25 cellular contexts compared by ENCODE assay signal in genomic region chr12:17609152-17609551, GRCh38.
DNase-seq lines count a peak whose midpoint lies in the region; ATAC-seq and TF ChIP-seq lines count a peak whose summit lies in the region.
"Had no signal": no experiment of that assay in that cellular context is flagged by ENCODE, and none has a peak within 500 bp of the region (broad histone marks: within the 10 kb centered on the region; RNA-seq: fewer than 3 reads in every experiment).

No MANE protein-coding gene starts in this region.

- H3K4me1 ChIP-seq in SJCRH30 (no peaks in the 10 kb centered on the region; the same call in 1 of the 2 replicates), uterus (no peaks in the 10 kb centered on the region)
- H3K4me1 ChIP-seq: esophagus squamous epithelium, right lobe of liver, upper lobe of left lung had no signal

- H3K36me3 ChIP-seq in SJCRH30 (no peaks in the 10 kb centered on the region), uterus (peaks cover 0 to 3% of the 10 kb centered on the region in 2 donors)
- H3K36me3 ChIP-seq: esophagus squamous epithelium, right lobe of liver, upper lobe of left lung had no signal

- intact Hi-C loops in uterus (cut with DNase I; ENCODE audit: low total_unique reads): no loop called here

- DNase-seq in DMS53 (lab: John Stamatoyannopoulos, UW) (peak; percentile 27), DMS53 treated with DMSO at 0.1 percent for 48 hours (lab: John Stamatoyannopoulos, UW; ENCODE audit: unreplicated experiment) (no peak), NCI-H1105 treated with DMSO at 0.1 percent for 48 hours (lab: John Stamatoyannopoulos, UW) (peak; percentile 63), SJCRH30 (peak; percentile 10 to 32), renal cortical epithelial cell (ENCODE audit: low read depth) (peak; percentile 18), uterus (no peak), AG20443 (ENCODE audit: low spot score) (no peak)
- DNase-seq: activated CD4-positive, alpha-beta T cell treated with anti-CD3 and anti-CD28 coated beads, Interleukin-2, amount 10 ng/mL, durations not matched to agents 7 days and 5 days; activated naive CD8-positive, alpha-beta T cell treated with anti-CD3 and anti-CD28 coated beads, Interleukin-2, amount 50 U/mL, for 24 hours; activated T-cell treated with anti-CD3 and anti-CD28 coated beads, Interleukin-2, amount 50 U/mL, for 4 hours; AML-193; CD8-positive, alpha-beta T cell; dermis blood vessel endothelial cell; esophagus squamous epithelium; left colon; mammary epithelial cell; NCI-H187 treated with DMSO at 0.1 percent for 48 hours; NCI-H446; right lobe of liver; stimulated activated CD4-positive, alpha-beta T cell treated with anti-CD3 and anti-CD28 coated beads, Interleukin-12 subunit alpha, Interleukin-12 subunit beta, amount 100 ng/mL, for 4 hours; stimulated activated CD4-positive, alpha-beta T cell treated with anti-CD3 and anti-CD28 coated beads, Interleukin-4, amount 100 ng/mL, for 1 hour; upper lobe of left lung had no signal

- no peak for TF ChIP-seq POLR2A in uterus (IDR thresholded peaks at IDR 0.05)

- H3K4me3 ChIP-seq in SJCRH30 (no peak overlapping the region), uterus (no peak overlapping the region)
- H3K4me3 ChIP-seq: esophagus squamous epithelium, hepatocyte, right lobe of liver, upper lobe of left lung had no signal

- H3K27me3 ChIP-seq in SJCRH30: no peaks in the 10 kb centered on the region
- no peaks in the 10 kb centered on the region for H3K27me3 ChIP-seq in uterus
- H3K27me3 ChIP-seq: esophagus squamous epithelium, hepatocyte, right lobe of liver, upper lobe of left lung had no signal

- no peak overlapping the region for H3K27ac ChIP-seq in SJCRH30
- no peak overlapping the region for H3K27ac ChIP-seq in uterus
- H3K27ac ChIP-seq: 22Rv1, esophagus squamous epithelium, hepatocyte, right lobe of liver, upper lobe of left lung had no signal

- ATAC-seq in activated CD4-positive, CD25-positive, alpha-beta regulatory T cell treated with anti-CD3 and anti-CD28 coated beads, Interleukin-2, amount 50 U/mL, for 24 hours: no peak
- ATAC-seq: activated naive CD8-positive, alpha-beta T cell treated with anti-CD3 and anti-CD28 coated beads, Interleukin-2, amount 50 U/mL, for 24 hours; activated T-cell treated with anti-CD3 and anti-CD28 coated beads, Interleukin-2, amount 50 U/mL, for 4 hours; CD8-positive, alpha-beta T cell; left colon; right lobe of liver had no signal

- TF ChIP-seq CTCF in uterus (IDR thresholded peaks at IDR 0.05): no peak

- no peaks in the 10 kb centered on the region for H3K9me3 ChIP-seq in SJCRH30 (replicated peaks)
- no peaks in the 10 kb centered on the region for H3K9me3 ChIP-seq in uterus
- H3K9me3 ChIP-seq: esophagus squamous epithelium, right lobe of liver, upper lobe of left lung had no signal

Comparison
In these comparisons a context has a peak if more than half of its experiments do, and no peak if none do; other contexts are left out.
1. DNase-seq: peak in DMS53 (single experiment), NCI-H1105 treated with DMSO at 0.1 percent for 48 hours (single experiment), SJCRH30 (2 of 2) and renal cortical epithelial cell (single experiment); none in DMS53 treated with DMSO at 0.1 percent for 48 hours (single experiment), uterus (0 of 2) and AG20443 (single experiment).